In the genomic region with DNA sequence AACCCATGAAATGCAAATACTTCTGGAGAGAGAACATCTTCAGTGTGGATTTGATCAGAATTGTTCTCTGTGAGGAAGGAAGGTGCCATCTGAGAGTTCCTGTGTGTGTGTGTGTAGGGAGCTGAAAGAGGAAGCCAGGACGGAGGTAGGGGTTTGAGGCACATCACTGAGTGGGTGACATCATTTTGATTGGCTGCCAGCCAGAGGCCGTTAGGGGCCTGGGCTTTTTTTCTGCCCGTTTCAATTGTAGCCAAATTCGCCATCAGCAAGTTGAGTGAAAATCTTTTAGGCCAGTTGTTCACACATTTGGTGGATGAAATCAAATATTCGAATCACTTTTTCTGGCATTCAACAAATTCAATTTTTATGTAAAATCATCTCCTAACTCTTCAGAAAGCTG, we compare ENCODE assay signal across 8 cellular contexts. TPM values are rescaled to one million over a fixed set of nuclear protein-coding genes. Genes with fewer than 3 reads are reported as not detected.
DNase-seq lines count a peak whose midpoint lies in the region; ATAC-seq and TF ChIP-seq lines count a peak whose summit lies in the region.

No MANE protein-coding gene starts in this region.

- no peaks in the 10 kb centered on the region for H3K27me3 ChIP-seq in BE2C
- no peaks in the 10 kb centered on the region for H3K27me3 ChIP-seq in colonic mucosa

- no peak overlapping the region for H3K9ac ChIP-seq in colonic mucosa (ENCODE audit: low read depth in 2 of 2, low read length in 2 of 2)

- H3K27ac Mint-ChIP-seq in activated T-helper 17 cell treated with anti-CD3 and anti-CD28 coated beads, Interleukin-2, amount 50 U/mL, for 72 hours = no peak overlapping the region

- intact Hi-C loops in colonic mucosa (cut with DNase I) = no loop called here

- H3K4me1 Mint-ChIP-seq in activated T-helper 17 cell treated with anti-CD3 and anti-CD28 coated beads, Interleukin-2, amount 50 U/mL, for 72 hours = no peaks in the 10 kb centered on the region

- H3K9me3 Mint-ChIP-seq in activated T-helper 17 cell treated with anti-CD3 and anti-CD28 coated beads, Interleukin-2, amount 50 U/mL, for 72 hours = peaks cover 11% of the 10 kb centered on the region

- H3K27me3 Mint-ChIP-seq in activated T-helper 17 cell treated with anti-CD3 and anti-CD28 coated beads, Interleukin-2, amount 50 U/mL, for 72 hours = peaks cover 34% of the 10 kb centered on the region

- TF ChIP-seq CTCF in BE2C (IDR thresholded peaks at IDR 0.05; ENCODE audit: low read depth, low read length) (no peak), colonic mucosa (IDR thresholded peaks at IDR 0.05) (no peak)

- no peak overlapping the region for H3K4me3 Mint-ChIP-seq in activated T-helper 17 cell treated with anti-CD3 and anti-CD28 coated beads, Interleukin-2, amount 50 U/mL, for 72 hours

- no peaks in the 10 kb centered on the region; the same call in 1 of the 2 replicates for H3K4me1 ChIP-seq in BE2C
- no peaks in the 10 kb centered on the region for H3K4me1 ChIP-seq in colonic mucosa

- no peak overlapping the region for H3K27ac ChIP-seq in colonic mucosa

- no peaks in the 10 kb centered on the region for H3K36me3 Mint-ChIP-seq in activated T-helper 17 cell treated with anti-CD3 and anti-CD28 coated beads, Interleukin-2, amount 50 U/mL, for 72 hours (ENCODE audit: low read depth)

- H3K36me3 ChIP-seq in BE2C (no peaks in the 10 kb centered on the region), colonic mucosa (no peaks in the 10 kb centered on the region)

- ATAC-seq in GM19468 (IDR thresholded peaks at IDR 0.05; ENCODE audit: extremely low read depth, unreplicated experiment) = peak; percentile 71
- ATAC-seq in GM18520 (IDR thresholded peaks at IDR 0.05; ENCODE audit: unreplicated experiment) = no peak
- ATAC-seq in activated T-helper 17 cell treated with anti-CD3 and anti-CD28 coated beads, Interleukin-2, amount 50 U/mL, for 72 hours (replicated peaks) = no peak

- H3K9me3 ChIP-seq in BE2C = no peaks in the 10 kb centered on the region
- H3K9me3 ChIP-seq in colonic mucosa = no peaks in the 10 kb centered on the region

- H3K4me3 ChIP-seq in BE2C (ENCODE audit: low read depth, low read length) (no peak overlapping the region), colonic mucosa (no peak overlapping the region)

- DNase-seq in BE2C = peak; percentile 77
- peak; percentile 80 for DNase-seq in HT1080 (ENCODE audit: low read depth)
- peak; percentile 82 to 83 for DNase-seq in NOMO-1 (lab: John Stamatoyannopoulos, UW; ENCODE audit: unreplicated experiment in 2 of 2)
- peak; percentile 66 for DNase-seq in kidney tubule cell (ENCODE audit: low spot score)
- no peak for DNase-seq in colonic mucosa

RNA-seq across cellular contexts. Expression of a gene that starts 48.9 kb away (rescaled TPM):
- polyA plus RNA-seq in BE2C (2012; ENCODE audit: insufficient read depth, insufficient read length, low read depth) = 65.3 TPM
- 54.2 and 57.6 TPM in 2 replicates for total RNA-seq in HT1080 (2014; rRNA removed; shearing (Covaris generic))
- 52.7 and 55.3 TPM in 2 replicates for polyA plus RNA-seq in HT1080 (2015; cell fraction: cytosol; rRNA removed)
- 39.2 and 44.0 TPM in 2 replicates for polyA plus RNA-seq in HT1080 (2015; cell fraction: nucleus; rRNA removed)
- total RNA-seq in activated T-helper 17 cell treated with anti-CD3 and anti-CD28 coated beads, Interleukin-2, amount 50 U/mL, for 72 hours = 10 to 100 TPM; 33.7 to 80.7 TPM
- total RNA-seq in colonic mucosa = 10 to 100 TPM; 48.0 to 69.0 TPM
